In the genomic region with DNA sequence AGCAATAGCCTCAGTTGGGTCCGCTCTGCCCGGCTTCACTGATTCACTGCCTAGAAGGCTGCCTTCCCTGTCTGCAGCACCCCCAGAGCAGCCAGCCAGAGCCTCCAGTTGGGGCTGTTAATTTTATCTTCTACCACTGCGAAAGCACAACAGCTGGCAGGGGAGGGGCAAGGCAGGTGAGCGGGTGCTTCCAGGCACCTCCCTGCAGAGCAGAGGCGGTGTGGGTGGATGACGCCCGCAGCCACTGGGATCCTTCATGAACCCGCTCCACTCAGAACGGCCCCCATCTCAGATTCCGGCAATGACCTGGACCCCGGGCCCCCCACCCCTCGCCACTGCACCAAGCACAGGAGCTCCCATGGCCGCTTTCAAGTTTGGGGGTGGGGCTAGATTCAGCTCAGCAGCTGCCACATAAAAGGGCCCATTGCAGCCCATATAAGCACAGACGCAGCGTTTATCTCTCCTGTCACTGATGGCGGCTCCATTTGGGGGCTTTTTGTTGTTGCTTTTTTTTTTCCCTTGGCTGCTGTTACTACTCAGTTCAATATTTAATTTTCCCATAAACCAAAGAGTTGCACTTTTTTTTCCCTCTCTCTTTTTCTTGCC, we compare ENCODE assay signal across 27 cellular contexts.
DNase-seq lines count a peak whose midpoint lies in the region; ATAC-seq and TF ChIP-seq lines count a peak whose summit lies in the region.
"Had no signal": no experiment of that assay in that cellular context is flagged by ENCODE, and none has a peak within 500 bp of the region (broad histone marks: within the 10 kb centered on the region; RNA-seq: fewer than 3 reads in every experiment).

No MANE protein-coding gene starts in this region.

- H3K27me3 ChIP-seq in H7 (ENCODE audit: control insufficient read depth, insufficient read depth, low read length) (no peaks in the 10 kb centered on the region), esophagus muscularis mucosa (peaks cover 0 to 62% (median 0%) of the 10 kb centered on the region in 4 donors)

- intact Hi-C loops in esophagus muscularis mucosa (cut with DNase I): no loop called here

- no peak overlapping the region for H3K4me3 Mint-ChIP-seq in nephron progenitor cell
- H3K4me3 Mint-ChIP-seq: activated naive CD8-positive, alpha-beta T cell; naive thymus-derived CD4-positive, alpha-beta T cell; stimulated activated effector memory CD8-positive, alpha-beta T cell treated with anti-CD3 and anti-CD28 coated beads, Interleukin-12 subunit alpha, Interleukin-12 subunit beta, amount 100 ng/mL, for 72 hours; T-helper 2 cell treated with Interferon-gamma antibody and Interleukin-4, amounts not matched to agents 5 μg/mL and 100 μg/mL, for 36 hours had no signal

- peaks cover 54% of the 10 kb centered on the region for H3K4me1 Mint-ChIP-seq in nephron progenitor cell
- H3K4me1 Mint-ChIP-seq: stimulated activated effector memory CD8-positive, alpha-beta T cell treated with anti-CD3 and anti-CD28 coated beads, Interleukin-12 subunit alpha, Interleukin-12 subunit beta, amount 100 ng/mL, for 72 hours had no signal

- no peak for TF ChIP-seq EP300 in esophagus muscularis mucosa (IDR thresholded peaks at IDR 0.05)

- no peaks in the 10 kb centered on the region for H3K36me3 Mint-ChIP-seq in nephron progenitor cell (ENCODE audit: low read depth)
- H3K36me3 Mint-ChIP-seq: activated naive CD8-positive, alpha-beta T cell; stimulated activated effector memory CD8-positive, alpha-beta T cell treated with anti-CD3 and anti-CD28 coated beads, Interleukin-12 subunit alpha, Interleukin-12 subunit beta, amount 100 ng/mL, for 72 hours had no signal

- H3K27ac Mint-ChIP-seq in nephron progenitor cell: no peak overlapping the region
- H3K27ac Mint-ChIP-seq: activated naive CD8-positive, alpha-beta T cell; naive thymus-derived CD4-positive, alpha-beta T cell; stimulated activated effector memory CD8-positive, alpha-beta T cell treated with anti-CD3 and anti-CD28 coated beads, Interleukin-12 subunit alpha, Interleukin-12 subunit beta, amount 100 ng/mL, for 72 hours; T-helper 2 cell treated with Interferon-gamma antibody and Interleukin-4, amounts not matched to agents 5 μg/mL and 100 μg/mL, for 36 hours had no signal

- H3K4me3 ChIP-seq in H7 (ENCODE audit: insufficient read depth, low read depth, low read length): no peak overlapping the region
- no peak overlapping the region for H3K4me3 ChIP-seq in esophagus muscularis mucosa
- H3K4me3 ChIP-seq: breast epithelium, heart right ventricle, MG63, transverse colon had no signal

- no peaks in the 10 kb centered on the region for H3K36me3 ChIP-seq in H7 (replicated peaks; ENCODE audit: control insufficient read depth, insufficient read depth, low read length)
- H3K36me3 ChIP-seq in esophagus muscularis mucosa: no peaks in the 10 kb centered on the region
- H3K36me3 ChIP-seq: breast epithelium, heart right ventricle, MG63, transverse colon had no signal

- peaks cover 23% of the 10 kb centered on the region for H3K27me3 Mint-ChIP-seq in nephron progenitor cell (ENCODE audit: low read depth, poor library complexity)

- ATAC-seq in GM21390 (IDR thresholded peaks at IDR 0.05; ENCODE audit: unreplicated experiment): no peak
- no peak for ATAC-seq in HG02623 (IDR thresholded peaks at IDR 0.05; ENCODE audit: unreplicated experiment)
- ATAC-seq: heart right ventricle; naive thymus-derived CD4-positive, alpha-beta T cell; stimulated activated effector memory CD8-positive, alpha-beta T cell treated with anti-CD3 and anti-CD28 coated beads, Interleukin-12 subunit alpha, Interleukin-12 subunit beta, amount 100 ng/mL, for 72 hours had no signal

- peak; percentile 74 for DNase-seq in H7
- DNase-seq in NCI-H1694 (lab: John Stamatoyannopoulos, UW): peak; percentile 17
- peak; percentile 77 for DNase-seq in NCI-H69 (lab: John Stamatoyannopoulos, UW)
- DNase-seq in nephron progenitor cell: peak; percentile 37
- DNase-seq in esophagus muscularis mucosa (ENCODE audit: extremely low spot score): no peak
- DNase-seq: activated CD4-positive, alpha-beta T cell treated with anti-CD3 and anti-CD28 coated beads for 4 hours; activated effector memory CD4-positive, alpha-beta T cell treated with Interleukin-2 at 50 U/mL for 16 hours; activated T-cell treated with anti-CD3 and anti-CD28 coated beads for 4 hours; anterior cingulate cortex; Caco-2; foreskin melanocyte; heart right ventricle; MG63; midbrain; naive thymus-derived CD4-positive, alpha-beta T cell; NCI-H2029 treated with DMSO at 0.1 percent for 48 hours; occipital lobe; stimulated activated CD4-positive, alpha-beta T cell treated with anti-CD3 and anti-CD28 coated beads, Interleukin-4, amount 100 ng/mL, for 24 hours; transverse colon had no signal

- H3K9me3 ChIP-seq in esophagus muscularis mucosa: no peaks in the 10 kb centered on the region
- H3K9me3 ChIP-seq: breast epithelium, Caco-2, heart right ventricle, MG63, transverse colon had no signal

- WGBS in esophagus muscularis mucosa: 49% methylated on average over 12 of the region's 16 CpGs

- peaks cover 3% of the 10 kb centered on the region for H3K9me3 Mint-ChIP-seq in nephron progenitor cell
- H3K9me3 Mint-ChIP-seq: stimulated activated effector memory CD8-positive, alpha-beta T cell treated with anti-CD3 and anti-CD28 coated beads, Interleukin-12 subunit alpha, Interleukin-12 subunit beta, amount 100 ng/mL, for 72 hours; T-helper 2 cell treated with Interferon-gamma antibody and Interleukin-4, amounts not matched to agents 5 μg/mL and 100 μg/mL, for 36 hours had no signal

- H3K27ac ChIP-seq in esophagus muscularis mucosa (replicated peaks in 1 of 4): no peak overlapping the region
- H3K27ac ChIP-seq: breast epithelium, C4-2B, heart right ventricle, KMS-11, transverse colon had no signal

- no peak for TF ChIP-seq POLR2A in esophagus muscularis mucosa (IDR thresholded peaks at IDR 0.05; ENCODE audit: low read depth)

- TF ChIP-seq CTCF in nephron progenitor cell (IDR thresholded peaks at IDR 0.05) (no peak), esophagus muscularis mucosa (IDR thresholded peaks at IDR 0.05) (no peak)

- no peaks in the 10 kb centered on the region for H3K4me1 ChIP-seq in esophagus muscularis mucosa
- H3K4me1 ChIP-seq: breast epithelium, Caco-2, heart right ventricle, transverse colon had no signal
